In genomic region chr5:17189381-17190036, GRCh38 we compare ENCODE assay signal across 8 cellular contexts. TPM values are rescaled to one million over a fixed set of nuclear protein-coding genes. Genes with fewer than 3 reads are reported as not detected.
A peak's percentile ranks its signal among the peaks of the same experiment; 100 is the strongest.
DNase-seq lines count a peak whose midpoint lies in the region; ATAC-seq, FAIRE-seq and TF ChIP-seq lines count a peak whose summit lies in the region.

No MANE protein-coding gene starts in this region.

- TF ChIP-seq CTCF in GM12873 (IDR thresholded peaks at IDR 0.05; ENCODE audit: insufficient read depth, low read depth, low read length, missing control alignments) = peak; percentile 81
- TF ChIP-seq CTCF in GM12878 (IDR thresholded peaks at IDR 0.05 in 2 of 3, conservative IDR thresholded peaks at IDR 0.05 in 1 of 3; ENCODE audit: control insufficient read depth in 2 of 3, extremely low read depth in 1 of 3, insufficient read depth in 1 of 3, low read depth in 3 of 3, low read length in 3 of 3) = peak; percentile 65 to 80 (median 77)

- no peak overlapping the region for H3K4me2 ChIP-seq in GM12878 (ENCODE audit: control insufficient read depth, insufficient read depth)

- no peak for TF ChIP-seq POLR2A in GM12878 (IDR thresholded peaks at IDR 0.05; ENCODE audit: low read depth, low read length)

- BruUV-seq in GM12878 (replicated peaks; lab: Mats Ljungman, UMichigan) = no TSS peak

- no peaks in the 10 kb centered on the region for H3K4me1 ChIP-seq in GM12878 (ENCODE audit: control insufficient read depth, insufficient read depth, low read length)

- SMC1A ChIA-PET in GM12878 (lab: Charles Lee; ENCODE audit: uncharacterized antibody, unreplicated experiment) = interaction anchor here (0.9 to 1.6 kb wide), 3 partner anchors 26 to 1116 kb away, joined by 4 to 14 read pairs (median 5); no protein-coding TSS in a partner anchor

- no peaks in the 10 kb centered on the region for H3K9me3 ChIP-seq in GM12878 (replicated peaks; ENCODE audit: control insufficient read depth, insufficient read depth, low read length)

- no peaks in the 10 kb centered on the region for H3K79me2 ChIP-seq in GM12878 (ENCODE audit: control insufficient read depth, insufficient read depth, low read length)

- DNase-seq in NCI-H2029 (lab: John Stamatoyannopoulos, UW) (peak; percentile 70), GM12878 (ENCODE audit: low read depth, low spot score) (peak; percentile 24), islet precursor cell (peak; percentile 88), middle frontal gyrus (ENCODE audit: extremely low spot score, low spot score) (no peak)
- DNase-seq in T-helper 2 cell treated with Interferon-gamma antibody and Interleukin-4, amounts not matched to agents 5 μg/mL and 100 μg/mL, for 36 hours (ENCODE audit: low spot score) = peak; percentile 36
- DNase-seq in stimulated activated CD4-positive, alpha-beta T cell treated with anti-CD3 and anti-CD28 coated beads, Interleukin-1b, Interleukin-23, amount 100 ng/mL, for 48 hours = peak; percentile 61

- 19% methylated on average over 12 of the region's 13 CpGs for WGBS in GM12878 (ENCODE audit: insufficient coverage, insufficient replicate concordance, low lambda C conversion rate, missing lambda C conversion rate)

- no peaks in the 10 kb centered on the region for H3K36me3 ChIP-seq in GM12878 (ENCODE audit: control insufficient read depth in 2 of 2, insufficient read depth in 2 of 2, low read length in 1 of 2)

- no peak overlapping the region for H3K27ac ChIP-seq in GM12878 (ENCODE audit: control insufficient read depth, insufficient read depth)

- TF ChIP-seq EP300 in GM12878 (IDR thresholded peaks at IDR 0.05; ENCODE audit: borderline replicate concordance in 1 of 2, control insufficient read depth in 1 of 2, low read depth in 2 of 2, low read length in 2 of 2) = no peak

- ATAC-seq in HG02759 (IDR thresholded peaks at IDR 0.05; ENCODE audit: unreplicated experiment) = peak; percentile 81
- ATAC-seq in GM12878 = peak; percentile 92

- peak; percentile 80 for FAIRE-seq in GM12878 (lab: Jason Lieb, UNC)

- no peak overlapping the region for H3K9ac ChIP-seq in GM12878 (ENCODE audit: control insufficient read depth, insufficient read depth, low read length)

- no peak overlapping the region for H3K27ac Mint-ChIP-seq in T-helper 2 cell treated with Interferon-gamma antibody and Interleukin-4, amounts not matched to agents 5 μg/mL and 100 μg/mL, for 36 hours

- H3K4me1 Mint-ChIP-seq in T-helper 2 cell treated with Interferon-gamma antibody and Interleukin-4, amounts not matched to agents 5 μg/mL and 100 μg/mL, for 36 hours (ENCODE audit: low read depth) = no peaks in the 10 kb centered on the region

- H3K9me3 Mint-ChIP-seq in T-helper 2 cell treated with Interferon-gamma antibody and Interleukin-4, amounts not matched to agents 5 μg/mL and 100 μg/mL, for 36 hours = no peaks in the 10 kb centered on the region

- peak; percentile 54 for TF ChIP-seq RAD21 in GM12878 (IDR thresholded peaks at IDR 0.05; ENCODE audit: insufficient read depth, low read depth, low read length)

- no peaks in the 10 kb centered on the region for H3K27me3 Mint-ChIP-seq in T-helper 2 cell treated with Interferon-gamma antibody and Interleukin-4, amounts not matched to agents 5 μg/mL and 100 μg/mL, for 36 hours (ENCODE audit: low read depth)

- no peaks in the 10 kb centered on the region for H3K36me3 Mint-ChIP-seq in T-helper 2 cell treated with Interferon-gamma antibody and Interleukin-4, amounts not matched to agents 5 μg/mL and 100 μg/mL, for 36 hours (ENCODE audit: low read depth)

- no peaks in the 10 kb centered on the region for H4K20me1 ChIP-seq in GM12878 (ENCODE audit: control insufficient read depth, insufficient read depth)

- POLR2A ChIA-PET in GM12878 (lab: Charles Lee) = interaction anchor here (0.6 kb wide), 1 partner anchor 122 kb away, joined by 4 read pairs; no protein-coding TSS in a partner anchor

- intact Hi-C loops in GM12878 (cut with micrococcal nuclease; ENCODE audit: unreplicated experiment) = loop anchor here (1.0 to 5.0 kb wide), 3 partner anchors 255 to 502 kb away; no protein-coding TSS in a partner anchor

- no peak overlapping the region for H3K4me3 ChIP-seq in GM12878

- CTCF ChIA-PET in GM12878 (lab: Yijun Ruan, JAX) = interaction anchor here (0.7 to 4.3 kb wide), 24 partner anchors 9 to 571 kb away, joined by 3 to 53 read pairs (median 4); no protein-coding TSS in a partner anchor

- in situ Hi-C loops in GM12878 (cut with MboI) = loop anchor here (5.0 to 10.0 kb wide), 2 partner anchors 255 to 397 kb away; partner anchors contain the start of gene MYO10

- no peak overlapping the region for H3K4me3 Mint-ChIP-seq in T-helper 2 cell treated with Interferon-gamma antibody and Interleukin-4, amounts not matched to agents 5 μg/mL and 100 μg/mL, for 36 hours

- H2AFZ ChIP-seq in GM12878 (ENCODE audit: control insufficient read depth, low read depth, low read length) = no peak overlapping the region

- RAD21 ChIA-PET in GM12878 (lab: Charles Lee; ENCODE audit: unreplicated experiment) = interaction anchor here (1.3 kb wide), 1 partner anchor 27 kb away, joined by 6 read pairs; no protein-coding TSS in a partner anchor

- H3K27me3 ChIP-seq in GM12878 (replicated peaks in 1 of 2; ENCODE audit: control insufficient read depth in 2 of 2, insufficient read depth in 2 of 2, low read length in 1 of 2) = no peaks in the 10 kb centered on the region; a peak in 1 of 4 replicates

TF ChIP-seq in GM12878, 131 proteins besides CTCF, POLR2A, EP300 and RAD21:
- TF ChIP-seq ZBTB33 (IDR thresholded peaks at IDR 0.05) (no peak), DPF2 (IDR thresholded peaks at IDR 0.05) (no peak), SUPT20H (IDR thresholded peaks at IDR 0.05; ENCODE audit: borderline replicate concordance, control insufficient read depth, low read depth, low read length) (no peak), SIX5 (IDR thresholded peaks at IDR 0.05; ENCODE audit: low read depth, low read length, severe bottlenecking) (no peak), CREB1 (IDR thresholded peaks at IDR 0.05; ENCODE audit: low read depth) (no peak), SMC3 (IDR thresholded peaks at IDR 0.05; ENCODE audit: borderline replicate concordance, low read length) (peak; percentile 58; the same call in 1 of the 2 replicates), NFYA (IDR thresholded peaks at IDR 0.05; ENCODE audit: borderline replicate concordance, low read depth, low read length) (no peak), CHD4 (IDR thresholded peaks at IDR 0.05) (no peak)

RNA-seq across cellular contexts. Expression of gene BASP1, which starts 27.9 kb away (rescaled TPM):
- 26.2 and 27.4 TPM in 2 replicates for total RNA-seq in GM12878 (2013; cell fraction: nucleolus; rRNA removed)
- total RNA-seq in GM12878 (2014; rRNA removed) (123 and 126 TPM in 2 replicates), GM12878 (2014; rRNA removed; fragmentation: Illumina TruSeq; extraction: Trizol) (68.8 and 73.9 TPM in 2 replicates), GM12878 (2021) (190 and 193 TPM in 2 replicates)
- 50.3 TPM for polyA plus RNA-seq in GM12878 (2011; ENCODE audit: low read depth)
- polyA plus RNA-seq in GM12878 (2011; rRNA removed) (158 and 181 TPM in 2 replicates), GM12878 (2014; fragmentation: Illumina TruSeq; extraction: Trizol) (159 and 169 TPM in 2 replicates), GM12878 (2014; fragmentation: Nextera tagmentation; extraction: Ambion mirVana) (10 to 100 TPM; 27.3 to 57.5 TPM), GM12878 (2014; rRNA removed) (185 and 209 TPM in 2 replicates), GM12878 (2016; fragmentation: Nextera tagmentation; extraction: Ambion mirVana) (10 to 100 TPM; 59.0 to 78.7 TPM)
- polyA plus RNA-seq in GM12878 (2011; cell fraction: cytosol; rRNA removed) = 95.6 and 98.7 TPM in 2 replicates
- 22.4 and 34.3 TPM in 2 replicates for polyA plus RNA-seq in GM12878 (2011; cell fraction: nucleus; rRNA removed)
- 66.9 and 79.5 TPM in 2 replicates for polyA plus RNA-seq in GM12878 (2012)
- 28.4 and 35.5 TPM in 2 replicates for polyA minus RNA-seq in GM12878 (2011; rRNA and poly(A)+ RNA removed)
- 26.5 and 29.0 TPM in 2 replicates for polyA minus RNA-seq in GM12878 (2011; cell fraction: cytosol; rRNA and poly(A)+ RNA removed)
- 4.7 and 9.5 TPM in 2 replicates for polyA minus RNA-seq in GM12878 (2011; cell fraction: nucleus; rRNA and poly(A)+ RNA removed)
